In genomic region chr7:22696672-22697071, GRCh38 we compare ENCODE assay signal across 1 cellular context.
TF ChIP-seq lines count a peak whose summit lies in the region.

No MANE protein-coding gene starts in this region.

TF ChIP-seq in K562, 482 proteins besides CTCF, POLR2A, EP300 and RAD21 (continued from another document and continues in another):
- TF ChIP-seq ZNF175 (CRISPR knock-in tag; IDR thresholded peaks at IDR 0.05; ENCODE audit: low read depth) (peak; percentile 62; the same call in 1 of the 2 replicates), BRF1 (IDR thresholded peaks at IDR 0.05; ENCODE audit: borderline replicate concordance, extremely low read depth, insufficient read length) (no peak), THRA (IDR thresholded peaks at IDR 0.05) (no peak), NRF1 (conservative IDR thresholded peaks at IDR 0.05 in 1 of 2, IDR thresholded peaks at IDR 0.05 in 1 of 2) (peak; percentile 28 to 38; a peak in 1 of 4 replicates), MYBL2 (IDR thresholded peaks at IDR 0.05; ENCODE audit: low read depth) (no peak), MYBL2 (CRISPR knock-in tag; IDR thresholded peaks at IDR 0.05; ENCODE audit: borderline replicate concordance) (no peak), HDAC1 (IDR thresholded peaks at IDR 0.05) (peak in 1 of 2 experiments; percentile 68; a peak in 1 of 4 replicates), ARNT (IDR thresholded peaks at IDR 0.05) (peak in 1 of 2 experiments; percentile 25; a peak in 1 of 4 replicates), ZBTB9 (CRISPR knock-in tag; IDR thresholded peaks at IDR 0.05) (no peak), L3MBTL2 (IDR thresholded peaks at IDR 0.05) (peak; percentile 62), IRF9 (tag; IDR thresholded peaks at IDR 0.05) (no peak), MEF2D (tag; conservative IDR thresholded peaks at IDR 0.05; ENCODE audit: low read depth) (no peak), HOMEZ (CRISPR knock-in tag; IDR thresholded peaks at IDR 0.05) (no peak), SIN3A (IDR thresholded peaks at IDR 0.05; ENCODE audit: borderline replicate concordance in 2 of 2, control insufficient read depth in 1 of 2, low read depth in 2 of 2, low read length in 2 of 2) (no peak), PRPF4 (IDR thresholded peaks at IDR 0.05; ENCODE audit: insufficient read depth, low read depth, low read length, poor library complexity, severe bottlenecking) (no peak), ZSCAN32 (CRISPR knock-in tag; IDR thresholded peaks at IDR 0.05) (0 out of 2 replicates have a peak, but pooled peaks have one; percentile 4), ZNF324 (CRISPR knock-in tag; IDR thresholded peaks at IDR 0.05) (no peak), SREBF2 (CRISPR knock-in tag; IDR thresholded peaks at IDR 0.05) (no peak), CBFA2T2 (conservative IDR thresholded peaks at IDR 0.05) (no peak; the same call in 1 of the 2 replicates), FOXM1 (IDR thresholded peaks at IDR 0.05; ENCODE audit: low read depth) (no peak), FOXM1 (CRISPR knock-in tag; IDR thresholded peaks at IDR 0.05; ENCODE audit: low read depth) (no peak), SIX5 (IDR thresholded peaks at IDR 0.05; ENCODE audit: borderline replicate concordance in 1 of 2, insufficient read depth in 1 of 2, low read depth in 1 of 2, low read length in 2 of 2) (no peak), SMARCE1 (IDR thresholded peaks at IDR 0.05) (peak; percentile 77), TCF15 (CRISPR knock-in tag; IDR thresholded peaks at IDR 0.05) (no peak), ZNF384 (IDR thresholded peaks at IDR 0.05; ENCODE audit: low read depth, low read length) (no peak), ZNF707 (CRISPR knock-in tag; conservative IDR thresholded peaks at IDR 0.05) (no peak), HMGN3 (IDR thresholded peaks at IDR 0.05; ENCODE audit: borderline replicate concordance, extremely low read depth, insufficient read length, low read depth, low read length) (no peak), NBN (IDR thresholded peaks at IDR 0.05; ENCODE audit: low read depth) (no peak), BACH1 (tag; IDR thresholded peaks at IDR 0.05) (peak; percentile 56; the same call in 1 of the 2 replicates), ATF6 (CRISPR knock-in tag; IDR thresholded peaks at IDR 0.05) (0 out of 2 replicates have a peak, but pooled peaks have one; percentile 63), ZFPM2 (CRISPR knock-in tag; IDR thresholded peaks at IDR 0.05) (no peak), TCF3 (CRISPR knock-in tag; IDR thresholded peaks at IDR 0.05) (peak; percentile 81), KLF13 (tag; IDR thresholded peaks at IDR 0.05; ENCODE audit: borderline replicate concordance, low read depth) (no peak), RFX1 (IDR thresholded peaks at IDR 0.05) (no peak), SMAD1 (IDR thresholded peaks at IDR 0.05; ENCODE audit: low read depth, low read length, partially characterized antibody) (no peak), SIN3B (IDR thresholded peaks at IDR 0.05; ENCODE audit: low read depth) (no peak), HNRNPK (IDR thresholded peaks at IDR 0.05; ENCODE audit: low read depth, low read length, poor library complexity, severe bottlenecking) (no peak), KLF1 (tag; IDR thresholded peaks at IDR 0.05) (no peak), NR1H2 (CRISPR knock-in tag; IDR thresholded peaks at IDR 0.05) (no peak), ARID2 (IDR thresholded peaks at IDR 0.05) (0 out of 2 replicates have a peak, but pooled peaks have one; percentile 5), RB1 (IDR thresholded peaks at IDR 0.05; ENCODE audit: low read depth) (no peak), PML (IDR thresholded peaks at IDR 0.05; ENCODE audit: low read length) (0 out of 2 replicates have a peak, but pooled peaks have one; percentile 10), ZNF311 (CRISPR knock-in tag; IDR thresholded peaks at IDR 0.05) (no peak), MCM5 (IDR thresholded peaks at IDR 0.05; ENCODE audit: low read depth) (no peak), PHF20 (IDR thresholded peaks at IDR 0.05; ENCODE audit: partially characterized antibody) (no peak), CEBPZ (IDR thresholded peaks at IDR 0.05; ENCODE audit: borderline replicate concordance, low read depth, low read length) (no peak), CUX1 (CRISPR knock-in tag; IDR thresholded peaks at IDR 0.05) (no peak)
